ENCODE assay signal across 8 cellular contexts in the genomic region with DNA sequence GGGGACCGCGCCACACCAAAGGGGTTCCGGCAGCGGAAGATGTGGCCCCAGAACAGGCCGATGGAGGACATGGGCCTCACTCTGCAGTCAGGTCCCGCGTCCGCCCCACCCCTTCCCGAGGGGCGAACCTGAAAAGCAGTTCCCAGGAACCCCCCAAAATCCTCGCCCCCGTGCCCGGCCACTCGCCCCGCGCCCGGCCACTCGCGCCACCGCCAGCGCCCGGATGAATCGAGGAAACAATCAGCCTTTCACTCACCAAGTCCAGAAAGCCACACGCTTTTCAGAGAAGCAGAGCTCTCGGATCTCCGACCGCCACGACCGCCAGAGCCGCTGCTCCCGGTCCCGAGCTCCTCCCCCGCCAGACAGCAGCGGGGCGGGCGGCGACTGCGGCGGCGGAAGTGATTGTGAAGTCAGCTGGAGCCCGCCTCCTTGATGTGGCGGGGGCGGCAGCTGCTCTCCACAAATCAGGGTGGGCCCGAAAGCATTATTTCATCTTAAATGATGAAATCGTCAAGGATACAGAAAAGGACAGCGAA. TPM values are rescaled to one million over a fixed set of nuclear protein-coding genes. Genes with fewer than 3 reads are reported as not detected.
DNase-seq lines count a peak whose midpoint lies in the region; ATAC-seq and TF ChIP-seq lines count a peak whose summit lies in the region.

A gene with protein sequence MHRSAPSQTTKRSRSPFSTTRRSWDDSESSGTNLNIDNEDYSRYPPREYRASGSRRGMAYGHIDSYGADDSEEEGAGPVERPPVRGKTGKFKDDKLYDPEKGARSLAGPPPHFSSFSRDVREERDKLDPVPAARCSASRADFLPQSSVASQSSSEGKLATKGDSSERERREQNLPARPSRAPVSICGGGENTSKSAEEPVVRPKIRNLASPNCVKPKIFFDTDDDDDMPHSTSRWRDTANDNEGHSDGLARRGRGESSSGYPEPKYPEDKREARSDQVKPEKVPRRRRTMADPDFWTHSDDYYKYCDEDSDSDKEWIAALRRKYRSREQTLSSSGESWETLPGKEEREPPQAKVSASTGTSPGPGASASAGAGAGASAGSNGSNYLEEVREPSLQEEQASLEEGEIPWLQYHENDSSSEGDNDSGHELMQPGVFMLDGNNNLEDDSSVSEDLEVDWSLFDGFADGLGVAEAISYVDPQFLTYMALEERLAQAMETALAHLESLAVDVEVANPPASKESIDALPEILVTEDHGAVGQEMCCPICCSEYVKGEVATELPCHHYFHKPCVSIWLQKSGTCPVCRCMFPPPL (minus strand): TSS at position 338 of the 536 bp plus-strand sequence. CDS start 2,380 bp downstream, outside the sequence.

- TF ChIP-seq POLR2A in testis (IDR thresholded peaks at IDR 0.05): no peak

- peak; percentile 66 for DNase-seq in EL
- DNase-seq in H4 (ENCODE audit: low spot score): peak; percentile 59
- DNase-seq in MG63: peak; percentile 73
- DNase-seq in activated naive CD8-positive, alpha-beta T cell treated with anti-CD3 and anti-CD28 coated beads for 36 hours: peak; percentile 82
- DNase-seq in glutamatergic neuron: peak; percentile 75
- peak; percentile 90 for DNase-seq in osteocyte (ENCODE audit: extremely low spot score, unreplicated experiment)
- DNase-seq in testis: peak; percentile 81

- intact Hi-C loops in testis (cut with DNase I; ENCODE audit: low total_unique reads): no loop called here

- no peaks in the 10 kb centered on the region for H3K27me3 Mint-ChIP-seq in activated naive CD8-positive, alpha-beta T cell treated with anti-CD3 and anti-CD28 coated beads for 36 hours
- no peaks in the 10 kb centered on the region for H3K27me3 Mint-ChIP-seq in glutamatergic neuron (ENCODE audit: unreplicated experiment)
- peaks cover 3% of the 10 kb centered on the region for H3K27me3 Mint-ChIP-seq in osteocyte (ENCODE audit: unreplicated experiment)

- peak within 1 kb of the TSS; percentile 86 for H3K4me3 Mint-ChIP-seq in activated naive CD8-positive, alpha-beta T cell treated with anti-CD3 and anti-CD28 coated beads for 36 hours
- H3K4me3 Mint-ChIP-seq in glutamatergic neuron (ENCODE audit: unreplicated experiment): peak within 1 kb of the TSS; percentile 89
- peak within 1 kb of the TSS; percentile 83 for H3K4me3 Mint-ChIP-seq in osteocyte (ENCODE audit: unreplicated experiment)

- ATAC-seq in SK-N-SH treated with all-trans-retinoic acid at 6 μM for 48 hours: peak; percentile 97

- H3K4me1 ChIP-seq in testis: no peaks in the 10 kb centered on the region

- H3K4me1 Mint-ChIP-seq in activated naive CD8-positive, alpha-beta T cell treated with anti-CD3 and anti-CD28 coated beads for 36 hours: peaks cover 40% of the 10 kb centered on the region
- H3K4me1 Mint-ChIP-seq in glutamatergic neuron (ENCODE audit: low read depth, unreplicated experiment) (peaks cover 13% of the 10 kb centered on the region), osteocyte (ENCODE audit: unreplicated experiment) (peaks cover 9% of the 10 kb centered on the region)

- H3K27me3 ChIP-seq in MG63: no peaks in the 10 kb centered on the region
- no peaks in the 10 kb centered on the region for H3K27me3 ChIP-seq in testis

- H3K36me3 ChIP-seq in MG63: no peaks in the 10 kb centered on the region
- H3K36me3 ChIP-seq in testis (ENCODE audit: low read depth, missing control alignments): no peaks in the 10 kb centered on the region

- H3K27ac ChIP-seq in testis: peak within 1 kb of the TSS; percentile 68 to 81

- 0 to 1% methylated on average over 11 to 40 of the region's 46 CpGs for WGBS in testis, 2 donors

- no peaks in the 10 kb centered on the region for H3K9me3 ChIP-seq in MG63
- no peaks in the 10 kb centered on the region for H3K9me3 ChIP-seq in testis

- TF ChIP-seq CTCF in glutamatergic neuron (IDR thresholded peaks at IDR 0.05; ENCODE audit: partially characterized antibody, unreplicated experiment): no peak
- no peak for TF ChIP-seq CTCF in osteocyte (IDR thresholded peaks at IDR 0.05)
- no peak for TF ChIP-seq CTCF in testis (IDR thresholded peaks at IDR 0.05)

- H3K36me3 Mint-ChIP-seq in activated naive CD8-positive, alpha-beta T cell treated with anti-CD3 and anti-CD28 coated beads for 36 hours: peaks cover 25% of the 10 kb centered on the region
- peaks cover 18% of the 10 kb centered on the region for H3K36me3 Mint-ChIP-seq in glutamatergic neuron (ENCODE audit: unreplicated experiment)
- peaks cover 14% of the 10 kb centered on the region for H3K36me3 Mint-ChIP-seq in osteocyte (ENCODE audit: unreplicated experiment)

- H3K27ac Mint-ChIP-seq in activated naive CD8-positive, alpha-beta T cell treated with anti-CD3 and anti-CD28 coated beads for 36 hours: peak within 1 kb of the TSS; percentile 80
- H3K27ac Mint-ChIP-seq in glutamatergic neuron (ENCODE audit: unreplicated experiment) (peak within 1 kb of the TSS; percentile 84), osteocyte (ENCODE audit: unreplicated experiment) (peak within 1 kb of the TSS; percentile 86)

- H3K9me3 Mint-ChIP-seq in activated naive CD8-positive, alpha-beta T cell treated with anti-CD3 and anti-CD28 coated beads for 36 hours: peaks cover 1% of the 10 kb centered on the region
- H3K9me3 Mint-ChIP-seq in glutamatergic neuron (ENCODE audit: unreplicated experiment) (peaks cover 3% of the 10 kb centered on the region), osteocyte (ENCODE audit: unreplicated experiment) (peaks cover 17% of the 10 kb centered on the region)

- H3K4me3 ChIP-seq in MG63 (peak within 1 kb of the TSS; percentile 65), testis (peak within 1 kb of the TSS; percentile 63 to 79)

TF ChIP-seq in SK-N-SH treated with all-trans-retinoic acid at 6 μM for 48 hours, 23 proteins besides CTCF, POLR2A, EP300 and RAD21:
- TF ChIP-seq, protein P1, sequence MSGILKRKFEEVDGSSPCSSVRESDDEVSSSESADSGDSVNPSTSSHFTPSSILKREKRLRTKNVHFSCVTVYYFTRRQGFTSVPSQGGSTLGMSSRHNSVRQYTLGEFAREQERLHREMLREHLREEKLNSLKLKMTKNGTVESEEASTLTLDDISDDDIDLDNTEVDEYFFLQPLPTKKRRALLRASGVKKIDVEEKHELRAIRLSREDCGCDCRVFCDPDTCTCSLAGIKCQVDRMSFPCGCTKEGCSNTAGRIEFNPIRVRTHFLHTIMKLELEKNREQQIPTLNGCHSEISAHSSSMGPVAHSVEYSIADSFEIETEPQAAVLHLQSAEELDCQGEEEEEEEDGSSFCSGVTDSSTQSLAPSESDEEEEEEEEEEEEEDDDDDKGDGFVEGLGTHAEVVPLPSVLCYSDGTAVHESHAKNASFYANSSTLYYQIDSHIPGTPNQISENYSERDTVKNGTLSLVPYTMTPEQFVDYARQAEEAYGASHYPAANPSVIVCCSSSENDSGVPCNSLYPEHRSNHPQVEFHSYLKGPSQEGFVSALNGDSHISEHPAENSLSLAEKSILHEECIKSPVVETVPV (CRISPR knock-in tag; IDR thresholded peaks at IDR 0.05): no peak
- TF ChIP-seq, protein P2, sequence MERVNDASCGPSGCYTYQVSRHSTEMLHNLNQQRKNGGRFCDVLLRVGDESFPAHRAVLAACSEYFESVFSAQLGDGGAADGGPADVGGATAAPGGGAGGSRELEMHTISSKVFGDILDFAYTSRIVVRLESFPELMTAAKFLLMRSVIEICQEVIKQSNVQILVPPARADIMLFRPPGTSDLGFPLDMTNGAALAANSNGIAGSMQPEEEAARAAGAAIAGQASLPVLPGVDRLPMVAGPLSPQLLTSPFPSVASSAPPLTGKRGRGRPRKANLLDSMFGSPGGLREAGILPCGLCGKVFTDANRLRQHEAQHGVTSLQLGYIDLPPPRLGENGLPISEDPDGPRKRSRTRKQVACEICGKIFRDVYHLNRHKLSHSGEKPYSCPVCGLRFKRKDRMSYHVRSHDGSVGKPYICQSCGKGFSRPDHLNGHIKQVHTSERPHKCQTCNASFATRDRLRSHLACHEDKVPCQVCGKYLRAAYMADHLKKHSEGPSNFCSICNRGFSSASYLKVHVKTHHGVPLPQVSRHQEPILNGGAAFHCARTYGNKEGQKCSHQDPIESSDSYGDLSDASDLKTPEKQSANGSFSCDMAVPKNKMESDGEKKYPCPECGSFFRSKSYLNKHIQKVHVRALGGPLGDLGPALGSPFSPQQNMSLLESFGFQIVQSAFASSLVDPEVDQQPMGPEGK (CRISPR knock-in tag; IDR thresholded peaks at IDR 0.05; ENCODE audit: borderline replicate concordance): 0 out of 2 replicates have a peak, but pooled peaks have one; percentile 48

RNA-seq across cellular contexts. Expression of the gene that starts here (rescaled TPM):
- 30.6 and 36.4 TPM in 2 replicates for total RNA-seq in H4 (2014; rRNA removed; shearing (Covaris generic))
- 25.3 and 35.2 TPM in 2 replicates for total RNA-seq in MG63 (2014; rRNA removed; shearing (Covaris generic); ENCODE audit: low replicate concordance)
- total RNA-seq in activated naive CD8-positive, alpha-beta T cell treated with anti-CD3 and anti-CD28 coated beads for 36 hours: 10 to 100 TPM; 22.4 to 22.9 TPM
- total RNA-seq in glutamatergic neuron (ENCODE audit: unreplicated experiment) (54.9 TPM), osteocyte (27.8 and 29.7 TPM in 2 replicates), testis (100 to 1,000 TPM in 1 of 2 donors, 10 to 100 TPM in 1; 56.6 to 101 TPM)
- 61.8 TPM for polyA plus RNA-seq in testis (ENCODE audit: insufficient read depth, low read depth, low replicate concordance)

Comparison
In these comparisons a context has a peak if more than half of its experiments do, and no peak if none do; other contexts are left out.
1. Peak in every context shown above with its lines: DNase-seq, ATAC-seq, H3K4me3 ChIP-seq and H3K27ac ChIP-seq.